ENCODE assay signal across 2 cellular contexts in the genomic region with DNA sequence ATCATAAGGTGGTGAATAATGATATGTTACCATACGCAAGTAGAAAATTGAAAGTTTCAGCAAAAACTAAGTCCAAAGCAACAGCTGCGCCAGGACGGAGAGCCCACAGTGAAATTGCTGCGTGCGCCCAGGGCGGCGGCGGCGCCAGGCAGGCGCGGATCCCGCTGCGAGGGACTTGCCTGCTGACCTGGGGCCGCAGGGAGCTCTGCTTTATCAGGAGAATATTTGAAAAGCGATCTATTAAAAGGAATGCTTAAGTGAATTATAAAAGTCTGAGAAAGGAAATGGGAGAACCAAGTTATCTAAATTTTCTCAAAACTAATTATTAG.
TF ChIP-seq lines count a peak whose summit lies in the region.

No MANE protein-coding gene starts in this region.

TF ChIP-seq in GM23338, 12 proteins besides CTCF, POLR2A, EP300 and RAD21 (continued from another document):
- TF ChIP-seq, protein P1, sequence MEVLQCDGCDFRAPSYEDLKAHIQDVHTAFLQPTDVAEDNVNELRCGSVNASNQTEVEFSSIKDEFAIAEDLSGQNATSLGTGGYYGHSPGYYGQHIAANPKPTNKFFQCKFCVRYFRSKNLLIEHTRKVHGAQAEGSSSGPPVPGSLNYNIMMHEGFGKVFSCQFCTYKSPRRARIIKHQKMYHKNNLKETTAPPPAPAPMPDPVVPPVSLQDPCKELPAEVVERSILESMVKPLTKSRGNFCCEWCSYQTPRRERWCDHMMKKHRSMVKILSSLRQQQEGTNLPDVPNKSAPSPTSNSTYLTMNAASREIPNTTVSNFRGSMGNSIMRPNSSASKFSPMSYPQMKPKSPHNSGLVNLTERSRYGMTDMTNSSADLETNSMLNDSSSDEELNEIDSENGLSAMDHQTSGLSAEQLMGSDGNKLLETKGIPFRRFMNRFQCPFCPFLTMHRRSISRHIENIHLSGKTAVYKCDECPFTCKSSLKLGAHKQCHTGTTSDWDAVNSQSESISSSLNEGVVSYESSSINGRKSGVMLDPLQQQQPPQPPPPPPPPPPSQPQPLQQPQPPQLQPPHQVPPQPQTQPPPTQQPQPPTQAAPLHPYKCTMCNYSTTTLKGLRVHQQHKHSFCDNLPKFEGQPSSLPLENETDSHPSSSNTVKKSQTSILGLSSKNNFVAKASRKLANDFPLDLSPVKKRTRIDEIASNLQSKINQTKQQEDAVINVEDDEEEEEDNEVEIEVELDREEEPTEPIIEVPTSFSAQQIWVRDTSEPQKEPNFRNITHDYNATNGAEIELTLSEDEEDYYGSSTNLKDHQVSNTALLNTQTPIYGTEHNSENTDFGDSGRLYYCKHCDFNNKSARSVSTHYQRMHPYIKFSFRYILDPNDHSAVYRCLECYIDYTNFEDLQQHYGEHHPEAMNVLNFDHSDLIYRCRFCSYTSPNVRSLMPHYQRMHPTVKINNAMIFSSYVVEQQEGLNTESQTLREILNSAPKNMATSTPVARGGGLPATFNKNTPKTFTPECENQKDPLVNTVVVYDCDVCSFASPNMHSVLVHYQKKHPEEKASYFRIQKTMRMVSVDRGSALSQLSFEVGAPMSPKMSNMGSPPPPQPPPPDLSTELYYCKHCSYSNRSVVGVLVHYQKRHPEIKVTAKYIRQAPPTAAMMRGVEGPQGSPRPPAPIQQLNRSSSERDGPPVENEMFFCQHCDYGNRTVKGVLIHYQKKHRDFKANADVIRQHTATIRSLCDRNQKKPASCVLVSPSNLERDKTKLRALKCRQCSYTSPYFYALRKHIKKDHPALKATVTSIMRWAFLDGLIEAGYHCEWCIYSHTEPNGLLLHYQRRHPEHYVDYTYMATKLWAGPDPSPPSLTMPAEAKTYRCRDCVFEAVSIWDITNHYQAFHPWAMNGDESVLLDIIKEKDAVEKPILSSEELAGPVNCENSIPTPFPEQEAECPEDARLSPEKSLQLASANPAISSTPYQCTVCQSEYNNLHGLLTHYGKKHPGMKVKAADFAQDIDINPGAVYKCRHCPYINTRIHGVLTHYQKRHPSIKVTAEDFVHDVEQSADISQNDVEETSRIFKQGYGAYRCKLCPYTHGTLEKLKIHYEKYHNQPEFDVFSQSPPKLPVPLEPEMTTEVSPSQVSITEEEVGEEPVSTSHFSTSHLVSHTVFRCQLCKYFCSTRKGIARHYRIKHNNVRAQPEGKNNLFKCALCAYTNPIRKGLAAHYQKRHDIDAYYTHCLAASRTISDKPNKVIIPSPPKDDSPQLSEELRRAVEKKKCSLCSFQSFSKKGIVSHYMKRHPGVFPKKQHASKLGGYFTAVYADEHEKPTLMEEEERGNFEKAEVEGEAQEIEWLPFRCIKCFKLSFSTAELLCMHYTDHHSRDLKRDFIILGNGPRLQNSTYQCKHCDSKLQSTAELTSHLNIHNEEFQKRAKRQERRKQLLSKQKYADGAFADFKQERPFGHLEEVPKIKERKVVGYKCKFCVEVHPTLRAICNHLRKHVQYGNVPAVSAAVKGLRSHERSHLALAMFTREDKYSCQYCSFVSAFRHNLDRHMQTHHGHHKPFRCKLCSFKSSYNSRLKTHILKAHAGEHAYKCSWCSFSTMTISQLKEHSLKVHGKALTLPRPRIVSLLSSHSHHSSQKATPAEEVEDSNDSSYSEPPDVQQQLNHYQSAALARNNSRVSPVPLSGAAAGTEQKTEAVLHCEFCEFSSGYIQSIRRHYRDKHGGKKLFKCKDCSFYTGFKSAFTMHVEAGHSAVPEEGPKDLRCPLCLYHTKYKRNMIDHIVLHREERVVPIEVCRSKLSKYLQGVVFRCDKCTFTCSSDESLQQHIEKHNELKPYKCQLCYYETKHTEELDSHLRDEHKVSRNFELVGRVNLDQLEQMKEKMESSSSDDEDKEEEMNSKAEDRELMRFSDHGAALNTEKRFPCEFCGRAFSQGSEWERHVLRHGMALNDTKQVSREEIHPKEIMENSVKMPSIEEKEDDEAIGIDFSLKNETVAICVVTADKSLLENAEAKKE (CRISPR knock-in tag; IDR thresholded peaks at IDR 0.05): no peak
- TF ChIP-seq, protein P2, sequence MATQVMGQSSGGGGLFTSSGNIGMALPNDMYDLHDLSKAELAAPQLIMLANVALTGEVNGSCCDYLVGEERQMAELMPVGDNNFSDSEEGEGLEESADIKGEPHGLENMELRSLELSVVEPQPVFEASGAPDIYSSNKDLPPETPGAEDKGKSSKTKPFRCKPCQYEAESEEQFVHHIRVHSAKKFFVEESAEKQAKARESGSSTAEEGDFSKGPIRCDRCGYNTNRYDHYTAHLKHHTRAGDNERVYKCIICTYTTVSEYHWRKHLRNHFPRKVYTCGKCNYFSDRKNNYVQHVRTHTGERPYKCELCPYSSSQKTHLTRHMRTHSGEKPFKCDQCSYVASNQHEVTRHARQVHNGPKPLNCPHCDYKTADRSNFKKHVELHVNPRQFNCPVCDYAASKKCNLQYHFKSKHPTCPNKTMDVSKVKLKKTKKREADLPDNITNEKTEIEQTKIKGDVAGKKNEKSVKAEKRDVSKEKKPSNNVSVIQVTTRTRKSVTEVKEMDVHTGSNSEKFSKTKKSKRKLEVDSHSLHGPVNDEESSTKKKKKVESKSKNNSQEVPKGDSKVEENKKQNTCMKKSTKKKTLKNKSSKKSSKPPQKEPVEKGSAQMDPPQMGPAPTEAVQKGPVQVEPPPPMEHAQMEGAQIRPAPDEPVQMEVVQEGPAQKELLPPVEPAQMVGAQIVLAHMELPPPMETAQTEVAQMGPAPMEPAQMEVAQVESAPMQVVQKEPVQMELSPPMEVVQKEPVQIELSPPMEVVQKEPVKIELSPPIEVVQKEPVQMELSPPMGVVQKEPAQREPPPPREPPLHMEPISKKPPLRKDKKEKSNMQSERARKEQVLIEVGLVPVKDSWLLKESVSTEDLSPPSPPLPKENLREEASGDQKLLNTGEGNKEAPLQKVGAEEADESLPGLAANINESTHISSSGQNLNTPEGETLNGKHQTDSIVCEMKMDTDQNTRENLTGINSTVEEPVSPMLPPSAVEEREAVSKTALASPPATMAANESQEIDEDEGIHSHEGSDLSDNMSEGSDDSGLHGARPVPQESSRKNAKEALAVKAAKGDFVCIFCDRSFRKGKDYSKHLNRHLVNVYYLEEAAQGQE (IDR thresholded peaks at IDR 0.05; ENCODE audit: unreplicated experiment): no peak
- no peak for TF ChIP-seq CREB1 (CRISPR knock-in tag; IDR thresholded peaks at IDR 0.05; ENCODE audit: low read depth)
- TF ChIP-seq NANOG (IDR thresholded peaks at IDR 0.05; ENCODE audit: borderline replicate concordance): no peak
- no peak for TF ChIP-seq STAT1 (IDR thresholded peaks at IDR 0.05; ENCODE audit: unreplicated experiment)
- TF ChIP-seq, protein P3, sequence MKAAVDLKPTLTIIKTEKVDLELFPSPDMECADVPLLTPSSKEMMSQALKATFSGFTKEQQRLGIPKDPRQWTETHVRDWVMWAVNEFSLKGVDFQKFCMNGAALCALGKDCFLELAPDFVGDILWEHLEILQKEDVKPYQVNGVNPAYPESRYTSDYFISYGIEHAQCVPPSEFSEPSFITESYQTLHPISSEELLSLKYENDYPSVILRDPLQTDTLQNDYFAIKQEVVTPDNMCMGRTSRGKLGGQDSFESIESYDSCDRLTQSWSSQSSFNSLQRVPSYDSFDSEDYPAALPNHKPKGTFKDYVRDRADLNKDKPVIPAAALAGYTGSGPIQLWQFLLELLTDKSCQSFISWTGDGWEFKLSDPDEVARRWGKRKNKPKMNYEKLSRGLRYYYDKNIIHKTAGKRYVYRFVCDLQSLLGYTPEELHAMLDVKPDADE (IDR thresholded peaks at IDR 0.05): no peak
- no peak for TF ChIP-seq ZNF331 (CRISPR knock-in tag; IDR thresholded peaks at IDR 0.05; ENCODE audit: low read depth)
- no peak for TF ChIP-seq ZNF114 (CRISPR knock-in tag; IDR thresholded peaks at IDR 0.05)
- TF ChIP-seq EZH2 (IDR thresholded peaks at IDR 0.05; ENCODE audit: low read depth, unreplicated experiment): no peak
TF ChIP-seq in GM23338: peak in this region for 0.

TF ChIP-seq in SK-N-SH treated with all-trans-retinoic acid at 6 μM for 48 hours, 23 proteins besides CTCF, POLR2A, EP300 and RAD21 (continued from another document):
- TF ChIP-seq, protein P4, sequence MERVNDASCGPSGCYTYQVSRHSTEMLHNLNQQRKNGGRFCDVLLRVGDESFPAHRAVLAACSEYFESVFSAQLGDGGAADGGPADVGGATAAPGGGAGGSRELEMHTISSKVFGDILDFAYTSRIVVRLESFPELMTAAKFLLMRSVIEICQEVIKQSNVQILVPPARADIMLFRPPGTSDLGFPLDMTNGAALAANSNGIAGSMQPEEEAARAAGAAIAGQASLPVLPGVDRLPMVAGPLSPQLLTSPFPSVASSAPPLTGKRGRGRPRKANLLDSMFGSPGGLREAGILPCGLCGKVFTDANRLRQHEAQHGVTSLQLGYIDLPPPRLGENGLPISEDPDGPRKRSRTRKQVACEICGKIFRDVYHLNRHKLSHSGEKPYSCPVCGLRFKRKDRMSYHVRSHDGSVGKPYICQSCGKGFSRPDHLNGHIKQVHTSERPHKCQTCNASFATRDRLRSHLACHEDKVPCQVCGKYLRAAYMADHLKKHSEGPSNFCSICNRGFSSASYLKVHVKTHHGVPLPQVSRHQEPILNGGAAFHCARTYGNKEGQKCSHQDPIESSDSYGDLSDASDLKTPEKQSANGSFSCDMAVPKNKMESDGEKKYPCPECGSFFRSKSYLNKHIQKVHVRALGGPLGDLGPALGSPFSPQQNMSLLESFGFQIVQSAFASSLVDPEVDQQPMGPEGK (CRISPR knock-in tag; IDR thresholded peaks at IDR 0.05; ENCODE audit: borderline replicate concordance): no peak
- TF ChIP-seq ZFP30 (CRISPR knock-in tag; IDR thresholded peaks at IDR 0.05): no peak
- no peak for TF ChIP-seq ARNTL (CRISPR knock-in tag; IDR thresholded peaks at IDR 0.05; ENCODE audit: borderline replicate concordance, low read depth)
- TF ChIP-seq CSDC2 (CRISPR knock-in tag; IDR thresholded peaks at IDR 0.05): no peak
- TF ChIP-seq, protein P5, sequence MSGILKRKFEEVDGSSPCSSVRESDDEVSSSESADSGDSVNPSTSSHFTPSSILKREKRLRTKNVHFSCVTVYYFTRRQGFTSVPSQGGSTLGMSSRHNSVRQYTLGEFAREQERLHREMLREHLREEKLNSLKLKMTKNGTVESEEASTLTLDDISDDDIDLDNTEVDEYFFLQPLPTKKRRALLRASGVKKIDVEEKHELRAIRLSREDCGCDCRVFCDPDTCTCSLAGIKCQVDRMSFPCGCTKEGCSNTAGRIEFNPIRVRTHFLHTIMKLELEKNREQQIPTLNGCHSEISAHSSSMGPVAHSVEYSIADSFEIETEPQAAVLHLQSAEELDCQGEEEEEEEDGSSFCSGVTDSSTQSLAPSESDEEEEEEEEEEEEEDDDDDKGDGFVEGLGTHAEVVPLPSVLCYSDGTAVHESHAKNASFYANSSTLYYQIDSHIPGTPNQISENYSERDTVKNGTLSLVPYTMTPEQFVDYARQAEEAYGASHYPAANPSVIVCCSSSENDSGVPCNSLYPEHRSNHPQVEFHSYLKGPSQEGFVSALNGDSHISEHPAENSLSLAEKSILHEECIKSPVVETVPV (CRISPR knock-in tag; IDR thresholded peaks at IDR 0.05): no peak
- no peak for TF ChIP-seq SNAI2 (CRISPR knock-in tag; IDR thresholded peaks at IDR 0.05)
- TF ChIP-seq OSR1 (CRISPR knock-in tag; IDR thresholded peaks at IDR 0.05): no peak
- TF ChIP-seq ZNF70 (CRISPR knock-in tag; IDR thresholded peaks at IDR 0.05): no peak
